8 cellular contexts compared by ENCODE assay signal in genomic region chr20:462199-462991, GRCh38. TPM values are rescaled to one million over a fixed set of nuclear protein-coding genes. Genes with fewer than 3 reads are reported as not detected.
DNase-seq lines count a peak whose midpoint lies in the region; ATAC-seq and TF ChIP-seq lines count a peak whose summit lies in the region.

TBC1D20 (minus strand) TSS chr20:462533; CDS start chr20:462405, 128 bp downstream.

- H3K4me1 Mint-ChIP-seq in activated T-helper 1 cell treated with anti-CD3 and anti-CD28 coated beads, Interleukin-12 subunit alpha, Interleukin-12 subunit beta, Interleukin-2, Interleukin-4 antibody, amounts not matched to agents 30 ng/mL and 10 ng/mL and 1 ng/mL, durations not matched to agents 14 hours and 24 hours and 36 hours (ENCODE audit: low read depth): peaks cover 44% of the 10 kb centered on the region
- H3K4me1 Mint-ChIP-seq in naive thymus-derived CD8-positive, alpha-beta T cell: peaks cover 11 to 47% (median 43%) of the 10 kb centered on the region in 4 donors

- peaks cover 3% of the 10 kb centered on the region for H3K9me3 Mint-ChIP-seq in activated T-helper 1 cell treated with anti-CD3 and anti-CD28 coated beads, Interleukin-12 subunit alpha, Interleukin-12 subunit beta, Interleukin-2, Interleukin-4 antibody, amounts not matched to agents 30 ng/mL and 10 ng/mL and 1 ng/mL, durations not matched to agents 14 hours and 24 hours and 36 hours
- H3K9me3 Mint-ChIP-seq in naive thymus-derived CD8-positive, alpha-beta T cell: no peaks in the 10 kb centered on the region

- peak; percentile 45; the same call in 1 of the 2 replicates for TF ChIP-seq CTCF in LNCAP (IDR thresholded peaks at IDR 0.05)
- TF ChIP-seq CTCF in fibroblast of mammary gland (conservative IDR thresholded peaks at IDR 0.05; ENCODE audit: control insufficient read depth, insufficient read depth, low read depth, low read length): peak; percentile 9

- peak within 1 kb of the TSS; percentile 94 for H3K27ac Mint-ChIP-seq in activated T-helper 1 cell treated with anti-CD3 and anti-CD28 coated beads, Interleukin-12 subunit alpha, Interleukin-12 subunit beta, Interleukin-2, Interleukin-4 antibody, amounts not matched to agents 30 ng/mL and 10 ng/mL and 1 ng/mL, durations not matched to agents 14 hours and 24 hours and 36 hours
- peak within 1 kb of the TSS; percentile 85 to 96 (median 94) for H3K27ac Mint-ChIP-seq in naive thymus-derived CD8-positive, alpha-beta T cell

- H3K4me3 ChIP-seq in fibroblast of mammary gland (ENCODE audit: control insufficient read depth, low read depth, low read length): peak within 1 kb of the TSS; percentile 83

- intact Hi-C loops in activated T-helper 1 cell treated with anti-CD3 and anti-CD28 coated beads, Interleukin-12 subunit alpha, Interleukin-12 subunit beta, Interleukin-2, Interleukin-4 antibody, amounts not matched to agents 30 ng/mL and 10 ng/mL and 1 ng/mL, durations not matched to agents 14 hours and 24 hours and 36 hours (cut with micrococcal nuclease): loop anchor here (1.0 to 10.0 kb wide), 8 partner anchors 17 to 370 kb away; partner anchors contain the start of genes CSNK2A1, FAM110A, SRXN1 and ZCCHC3

- peaks cover 14% of the 10 kb centered on the region for H3K36me3 Mint-ChIP-seq in activated T-helper 1 cell treated with anti-CD3 and anti-CD28 coated beads, Interleukin-12 subunit alpha, Interleukin-12 subunit beta, Interleukin-2, Interleukin-4 antibody, amounts not matched to agents 30 ng/mL and 10 ng/mL and 1 ng/mL, durations not matched to agents 14 hours and 24 hours and 36 hours (ENCODE audit: low read depth)
- H3K36me3 Mint-ChIP-seq in naive thymus-derived CD8-positive, alpha-beta T cell: peaks cover 0 to 11% (median 0%) of the 10 kb centered on the region in 3 donors

- H3K27me3 Mint-ChIP-seq in activated T-helper 1 cell treated with anti-CD3 and anti-CD28 coated beads, Interleukin-12 subunit alpha, Interleukin-12 subunit beta, Interleukin-2, Interleukin-4 antibody, amounts not matched to agents 30 ng/mL and 10 ng/mL and 1 ng/mL, durations not matched to agents 14 hours and 24 hours and 36 hours (ENCODE audit: insufficient read depth): peaks cover 2% of the 10 kb centered on the region
- H3K27me3 Mint-ChIP-seq in naive thymus-derived CD8-positive, alpha-beta T cell: peaks cover 0 to 5% (median 2%) of the 10 kb centered on the region in 5 donors

- DNase-seq in ELF-1 (ENCODE audit: low read depth, low spot score) (peak; percentile 81), H4 (ENCODE audit: low spot score) (peak; percentile 83), RPMI7951 (ENCODE audit: low read depth) (peak; percentile 90), fibroblast of mammary gland (ENCODE audit: low read depth) (peak; percentile 80)
- peak; percentile 84 for DNase-seq in activated T-helper 1 cell treated with anti-CD3 and anti-CD28 coated beads, Interleukin-12 subunit alpha, Interleukin-12 subunit beta, Interleukin-2, Interleukin-4 antibody, amounts not matched to agents 30 ng/mL and 10 ng/mL and 1 ng/mL, durations not matched to agents 14 hours and 24 hours and 36 hours (ENCODE audit: low spot score)
- peak; percentile 78 to 91 (median 86) for DNase-seq in naive thymus-derived CD8-positive, alpha-beta T cell
- peak; percentile 78 to 89 (median 82) for DNase-seq in stimulated activated naive CD4-positive, alpha-beta T cell (lab: John Stamatoyannopoulos, UW)

- ATAC-seq in naive thymus-derived CD8-positive, alpha-beta T cell: peak; percentile 95 to 97

- peak within 1 kb of the TSS; percentile 98 for H3K4me3 Mint-ChIP-seq in activated T-helper 1 cell treated with anti-CD3 and anti-CD28 coated beads, Interleukin-12 subunit alpha, Interleukin-12 subunit beta, Interleukin-2, Interleukin-4 antibody, amounts not matched to agents 30 ng/mL and 10 ng/mL and 1 ng/mL, durations not matched to agents 14 hours and 24 hours and 36 hours
- peak within 1 kb of the TSS; percentile 88 to 98 (median 97) for H3K4me3 Mint-ChIP-seq in naive thymus-derived CD8-positive, alpha-beta T cell

- POLR2A ChIA-PET in naive thymus-derived CD8-positive, alpha-beta T cell (lab: Charles Lee): interaction anchor here (0.5 to 2.3 kb wide), 6 partner anchors 24 to 165 kb away, joined by 4 to 13 read pairs (median 8); partner anchors contain the start of genes CSNK2A1, RBCK1, SOX12 and TRIB3

RNA-seq across cellular contexts. Expression of gene TBC1D20, which starts in this region (rescaled TPM):
- total RNA-seq in H4 (2014; rRNA removed; shearing (Covaris generic)): 18.0 and 21.6 TPM in 2 replicates
- total RNA-seq in RPMI7951 (2014; rRNA removed; shearing (Covaris generic)): 35.3 and 38.1 TPM in 2 replicates
- total RNA-seq in activated T-helper 1 cell treated with anti-CD3 and anti-CD28 coated beads, Interleukin-12 subunit alpha, Interleukin-12 subunit beta, Interleukin-2, Interleukin-4 antibody, amounts not matched to agents 30 ng/mL and 10 ng/mL and 1 ng/mL, durations not matched to agents 14 hours and 24 hours and 36 hours: 37.5 and 41.4 TPM in 2 replicates
- total RNA-seq in naive thymus-derived CD8-positive, alpha-beta T cell: 10 to 100 TPM; 33.6 to 36.6 TPM
- 10 to 100 TPM; 13.8 to 20.8 (median 19.0) TPM for polyA plus RNA-seq in naive thymus-derived CD8-positive, alpha-beta T cell

Comparison
In these comparisons a context has a peak if more than half of its experiments do, and no peak if none do; other contexts are left out.
1. Peak in every context shown above with its lines: DNase-seq, ATAC-seq and H3K4me3 ChIP-seq.